ENCODE assay signal across 1 cellular context in genomic region chr1:246699095-246699735, GRCh38.
TF ChIP-seq lines count a peak whose summit lies in the region.

No MANE protein-coding gene starts in this region.

TF ChIP-seq in HepG2, 621 proteins besides CTCF, POLR2A, EP300 and RAD21 (continued from another document and continues in another):
- TF ChIP-seq ARID4A (CRISPR knock-in tag; IDR thresholded peaks at IDR 0.05; ENCODE audit: borderline replicate concordance) (peak; percentile 14; the same call in 1 of the 2 replicates), ZNF432 (CRISPR knock-in tag; IDR thresholded peaks at IDR 0.05; ENCODE audit: borderline replicate concordance) (no peak), RNF219 (CRISPR knock-in tag; IDR thresholded peaks at IDR 0.05) (no peak), HOMEZ (CRISPR knock-in tag; IDR thresholded peaks at IDR 0.05; ENCODE audit: low read depth) (peak; percentile 17; the same call in 1 of the 2 replicates), E2F5 (CRISPR knock-in tag; conservative IDR thresholded peaks at IDR 0.05) (no peak), ZNF652 (CRISPR knock-in tag; IDR thresholded peaks at IDR 0.05; ENCODE audit: borderline replicate concordance, low read depth) (no peak), KDM2A (CRISPR knock-in tag; IDR thresholded peaks at IDR 0.05; ENCODE audit: borderline replicate concordance, low read depth) (no peak; the same call in 1 of the 2 replicates), ZNF414 (CRISPR knock-in tag; IDR thresholded peaks at IDR 0.05) (no peak), ZC3H13 (CRISPR knock-in tag; IDR thresholded peaks at IDR 0.05) (no peak), ZNF761 (CRISPR knock-in tag; conservative IDR thresholded peaks at IDR 0.05) (no peak), POGZ (CRISPR knock-in tag; IDR thresholded peaks at IDR 0.05) (peak; percentile 39; the same call in 1 of the 2 replicates), JARID2 (CRISPR knock-in tag; IDR thresholded peaks at IDR 0.05; ENCODE audit: insufficient replicate concordance) (no peak), SIX4 (CRISPR knock-in tag; IDR thresholded peaks at IDR 0.05) (no peak), ATAD3A (CRISPR knock-in tag; IDR thresholded peaks at IDR 0.05) (no peak), MTA1 (CRISPR knock-in tag; IDR thresholded peaks at IDR 0.05; ENCODE audit: borderline replicate concordance) (no peak), CBX1 (IDR thresholded peaks at IDR 0.05; ENCODE audit: low read depth) (no peak), ZNF552 (CRISPR knock-in tag; IDR thresholded peaks at IDR 0.05; ENCODE audit: borderline replicate concordance) (no peak), ZNF430 (CRISPR knock-in tag; IDR thresholded peaks at IDR 0.05) (no peak), ZNF687 (CRISPR knock-in tag; IDR thresholded peaks at IDR 0.05) (no peak), YEATS2 (CRISPR knock-in tag; IDR thresholded peaks at IDR 0.05; ENCODE audit: borderline replicate concordance) (no peak), POLR2AphosphoS5 (IDR thresholded peaks at IDR 0.05; ENCODE audit: low read depth, low read length) (peak; percentile 37; the same call in 1 of the 2 replicates), ZSCAN30 (CRISPR knock-in tag; IDR thresholded peaks at IDR 0.05) (no peak), ARID3A (IDR thresholded peaks at IDR 0.05; ENCODE audit: low read depth, low read length) (peak; percentile 73), ZSCAN31 (CRISPR knock-in tag; IDR thresholded peaks at IDR 0.05; ENCODE audit: low read depth) (peak; percentile 54; the same call in 1 of the 2 replicates), ZBTB46 (CRISPR knock-in tag; IDR thresholded peaks at IDR 0.05; ENCODE audit: borderline replicate concordance) (no peak), HINFP (CRISPR knock-in tag; IDR thresholded peaks at IDR 0.05; ENCODE audit: low read depth) (no peak), FOXP1 (IDR thresholded peaks at IDR 0.05) (no peak), FOXP1 (CRISPR knock-in tag; IDR thresholded peaks at IDR 0.05) (no peak), ZNF280D (CRISPR knock-in tag; IDR thresholded peaks at IDR 0.05) (no peak), DDIT3 (CRISPR knock-in tag; IDR thresholded peaks at IDR 0.05) (no peak), CCDC6 (CRISPR knock-in tag; IDR thresholded peaks at IDR 0.05) (no peak), ARNTL (CRISPR knock-in tag; IDR thresholded peaks at IDR 0.05) (no peak), REXO4 (CRISPR knock-in tag; IDR thresholded peaks at IDR 0.05; ENCODE audit: borderline replicate concordance) (no peak), TEAD3 (CRISPR knock-in tag; optimal IDR thresholded peaks at IDR 0.05; ENCODE audit: borderline replicate concordance) (peak; percentile 38)
